Comparison of ENCODE assay signal across 21 cellular contexts in the genomic region with DNA sequence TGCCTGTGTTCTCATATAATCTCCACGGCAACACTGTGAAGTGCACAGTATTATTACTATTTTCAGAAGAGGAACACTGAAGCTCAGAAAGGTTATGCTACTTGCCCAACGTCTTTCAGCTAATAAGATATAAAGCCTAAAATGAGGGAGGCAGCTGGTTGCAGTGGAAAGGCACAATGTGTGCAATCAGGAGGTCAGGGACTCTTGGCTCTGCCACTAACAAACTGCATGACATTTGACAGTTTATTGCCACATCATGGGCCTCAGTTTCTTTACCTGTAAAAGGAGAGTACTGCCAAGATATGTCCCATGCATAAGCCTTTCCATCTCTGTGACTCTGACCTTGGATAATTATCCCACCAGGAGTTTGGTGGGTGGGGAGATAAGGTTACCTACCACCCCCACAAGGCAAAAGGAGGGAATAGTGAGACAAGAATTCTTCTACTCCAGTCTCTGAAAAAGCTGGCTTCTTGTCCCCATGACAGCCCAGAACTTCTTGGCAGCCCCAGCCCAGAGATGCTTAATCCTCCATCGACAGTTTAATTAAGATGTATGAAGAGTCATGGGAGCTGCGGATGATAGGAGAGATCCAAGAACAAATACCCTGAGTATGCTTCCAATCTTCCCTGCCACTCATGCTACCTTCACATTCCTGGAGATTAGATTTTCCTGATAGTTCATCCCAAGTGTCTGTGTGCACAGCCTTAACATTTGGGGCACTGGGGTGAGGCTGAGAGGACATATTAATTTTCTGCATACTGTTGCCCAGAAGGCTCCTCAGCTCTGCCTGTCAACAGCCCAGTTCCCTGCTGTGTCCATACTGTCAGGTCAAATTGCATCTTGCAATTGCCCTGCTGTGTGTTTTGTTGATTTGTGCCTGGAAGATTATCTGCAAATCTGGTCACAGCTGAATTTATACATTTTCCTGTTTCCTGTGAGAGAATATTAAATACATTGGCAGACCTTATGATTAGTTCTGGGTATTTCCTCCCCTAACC.
DNase-seq lines count a peak whose midpoint lies in the region; ATAC-seq and TF ChIP-seq lines count a peak whose summit lies in the region.
"Had no signal": no experiment of that assay in that cellular context is flagged by ENCODE, and none has a peak within 500 bp of the region (broad histone marks: within the 10 kb centered on the region; RNA-seq: fewer than 3 reads in every experiment).

No MANE protein-coding gene starts in this region.

- no peaks in the 10 kb centered on the region for H3K4me1 Mint-ChIP-seq in HFFc6 (ENCODE audit: low read depth)
- H3K4me1 Mint-ChIP-seq: CD4-positive, CD25-positive, alpha-beta regulatory T cell; IgD-negative memory B cell had no signal

- H3K4me2 ChIP-seq in neural cell (ENCODE audit: low read length) = no peak overlapping the region

- H3K9me2 ChIP-seq in neural cell (ENCODE audit: insufficient read depth, low read length) = no peaks in the 10 kb centered on the region

- peak; percentile 26 for TF ChIP-seq EP300 in neural cell (conservative IDR thresholded peaks at IDR 0.05; ENCODE audit: poor library complexity, severe bottlenecking)

- no peak for TF ChIP-seq RAD21 in neural cell (conservative IDR thresholded peaks at IDR 0.05)

- H3K36me3 Mint-ChIP-seq in HFFc6 (ENCODE audit: low read depth) = no peaks in the 10 kb centered on the region
- H3K36me3 Mint-ChIP-seq: CD4-positive, CD25-positive, alpha-beta regulatory T cell had no signal

- no peak for ATAC-seq in GM18505 (IDR thresholded peaks at IDR 0.05; ENCODE audit: unreplicated experiment)
- ATAC-seq: HCT116 had no signal

- no peak for TF ChIP-seq POLR2A in GM18505 (IDR thresholded peaks at IDR 0.05; ENCODE audit: borderline replicate concordance, extremely low read depth, insufficient read depth, insufficient read length)

- no peak overlapping the region for H3K27ac Mint-ChIP-seq in HFFc6
- H3K27ac Mint-ChIP-seq: CD4-positive, CD25-positive, alpha-beta regulatory T cell; IgD-negative memory B cell had no signal

- H3K36me3 ChIP-seq in neural cell (ENCODE audit: insufficient read depth, low read length) = no peaks in the 10 kb centered on the region

- H3K79me2 ChIP-seq in neural cell (replicated peaks; ENCODE audit: insufficient read depth, low read length) = no peaks in the 10 kb centered on the region

- peak overlapping the region; percentile 14 for H3K4me3 ChIP-seq in neural cell (ENCODE audit: low read length)
- H3K4me3 ChIP-seq: SK-N-MC had no signal

- no peak overlapping the region for H3K4me3 Mint-ChIP-seq in HFFc6
- H3K4me3 Mint-ChIP-seq: CD4-positive, CD25-positive, alpha-beta regulatory T cell; IgD-negative memory B cell had no signal

- CTCF ChIA-PET in GM10248 (lab: Yijun Ruan, JAX) = no interaction called here

- DNase-seq in NCI-H82 (lab: John Stamatoyannopoulos, UW) = peak; percentile 15
- DNase-seq in NCI-H82 treated with DMSO at 0.1 percent for 48 hours (lab: John Stamatoyannopoulos, UW; ENCODE audit: unreplicated experiment) = no peak
- DNase-seq in NCI-H2227 treated with DMSO at 0.1 percent for 48 hours (lab: John Stamatoyannopoulos, UW) = peak; percentile 41
- DNase-seq in HFFc6 = no peak
- no peak for DNase-seq in GM10248 (ENCODE audit: extremely low spot score)
- DNase-seq: CD4-positive, CD25-positive, alpha-beta regulatory T cell; DMS79 treated with DMSO at 0.1 percent for 48 hours; GOT3; MV-4-11; NCI-H1105 treated with DMSO at 0.1 percent for 48 hours; NCI-H187 treated with DMSO at 0.1 percent for 48 hours; NCI-H2107; NCI-H345; NCI-H524 treated with DMSO at 0.1 percent for 48 hours; SHP77 treated with DMSO at 0.1 percent for 48 hours had no signal

- no peaks in the 10 kb centered on the region for H3K9me3 Mint-ChIP-seq in HFFc6

- no peaks in the 10 kb centered on the region for H3K27me3 ChIP-seq in neural cell (ENCODE audit: insufficient read depth, low read depth, low read length)

- H3K9me3 ChIP-seq in neural cell (ENCODE audit: low read length) = no peaks in the 10 kb centered on the region

- no peaks in the 10 kb centered on the region for H4K20me1 ChIP-seq in neural cell (ENCODE audit: insufficient read depth)

- no peak overlapping the region for H3K9ac ChIP-seq in neural cell (ENCODE audit: low read length)

- POLR2A ChIA-PET in GM10248 (lab: Yijun Ruan, JAX) = no interaction called here

- H3F3A ChIP-seq in neural cell (ENCODE audit: insufficient read depth, low read length, poor library complexity, severe bottlenecking) = peaks cover 13% of the 10 kb centered on the region

- H3K27ac ChIP-seq in neural cell (ENCODE audit: low read length) = peak overlapping the region; percentile 58
- H3K27ac ChIP-seq: RWPE1, SK-N-MC had no signal

- peaks cover 6% of the 10 kb centered on the region; the same call in 1 of the 2 replicates for H3K27me3 Mint-ChIP-seq in HFFc6 (ENCODE audit: insufficient read depth)
- H3K27me3 Mint-ChIP-seq: CD4-positive, CD25-positive, alpha-beta regulatory T cell had no signal

- H2AFZ ChIP-seq in neural cell (ENCODE audit: low read depth, low read length) = no peak overlapping the region

- TF ChIP-seq CTCF in neural cell (IDR thresholded peaks at IDR 0.05; ENCODE audit: poor library complexity, severe bottlenecking) = no peak
- no peak for TF ChIP-seq CTCF in HFFc6 (IDR thresholded peaks at IDR 0.05)
- no peak for TF ChIP-seq CTCF in GM10248 (IDR thresholded peaks at IDR 0.05; ENCODE audit: control extremely low read depth, extremely low read depth, low read depth, missing control alignments)

TF ChIP-seq in neural cell, 6 proteins besides CTCF, POLR2A, EP300 and RAD21:
- TF ChIP-seq, protein P1, sequence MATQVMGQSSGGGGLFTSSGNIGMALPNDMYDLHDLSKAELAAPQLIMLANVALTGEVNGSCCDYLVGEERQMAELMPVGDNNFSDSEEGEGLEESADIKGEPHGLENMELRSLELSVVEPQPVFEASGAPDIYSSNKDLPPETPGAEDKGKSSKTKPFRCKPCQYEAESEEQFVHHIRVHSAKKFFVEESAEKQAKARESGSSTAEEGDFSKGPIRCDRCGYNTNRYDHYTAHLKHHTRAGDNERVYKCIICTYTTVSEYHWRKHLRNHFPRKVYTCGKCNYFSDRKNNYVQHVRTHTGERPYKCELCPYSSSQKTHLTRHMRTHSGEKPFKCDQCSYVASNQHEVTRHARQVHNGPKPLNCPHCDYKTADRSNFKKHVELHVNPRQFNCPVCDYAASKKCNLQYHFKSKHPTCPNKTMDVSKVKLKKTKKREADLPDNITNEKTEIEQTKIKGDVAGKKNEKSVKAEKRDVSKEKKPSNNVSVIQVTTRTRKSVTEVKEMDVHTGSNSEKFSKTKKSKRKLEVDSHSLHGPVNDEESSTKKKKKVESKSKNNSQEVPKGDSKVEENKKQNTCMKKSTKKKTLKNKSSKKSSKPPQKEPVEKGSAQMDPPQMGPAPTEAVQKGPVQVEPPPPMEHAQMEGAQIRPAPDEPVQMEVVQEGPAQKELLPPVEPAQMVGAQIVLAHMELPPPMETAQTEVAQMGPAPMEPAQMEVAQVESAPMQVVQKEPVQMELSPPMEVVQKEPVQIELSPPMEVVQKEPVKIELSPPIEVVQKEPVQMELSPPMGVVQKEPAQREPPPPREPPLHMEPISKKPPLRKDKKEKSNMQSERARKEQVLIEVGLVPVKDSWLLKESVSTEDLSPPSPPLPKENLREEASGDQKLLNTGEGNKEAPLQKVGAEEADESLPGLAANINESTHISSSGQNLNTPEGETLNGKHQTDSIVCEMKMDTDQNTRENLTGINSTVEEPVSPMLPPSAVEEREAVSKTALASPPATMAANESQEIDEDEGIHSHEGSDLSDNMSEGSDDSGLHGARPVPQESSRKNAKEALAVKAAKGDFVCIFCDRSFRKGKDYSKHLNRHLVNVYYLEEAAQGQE (IDR thresholded peaks at IDR 0.05; ENCODE audit: borderline replicate concordance) = peak; percentile 71
- TF ChIP-seq POLR2AphosphoS5 (IDR thresholded peaks at IDR 0.05) = peak; percentile 66
- TF ChIP-seq TAF1 (IDR thresholded peaks at IDR 0.05; ENCODE audit: low read depth) = no peak

Comparison
In these comparisons a context has a peak if more than half of its experiments do, and no peak if none do; other contexts are left out.
1. DNase-seq: peak in NCI-H82 (single experiment) and NCI-H2227 treated with DMSO at 0.1 percent for 48 hours (single experiment); none in NCI-H82 treated with DMSO at 0.1 percent for 48 hours (single experiment), HFFc6 (single experiment) and GM10248 (single experiment).